13 cellular contexts compared by ENCODE assay signal in genomic region chr1:94999456-95000131, GRCh38.
DNase-seq lines count a peak whose midpoint lies in the region; ATAC-seq and TF ChIP-seq lines count a peak whose summit lies in the region.
"Had no signal": no experiment of that assay in that cellular context is flagged by ENCODE, and none has a peak within 500 bp of the region (broad histone marks: within the 10 kb centered on the region; RNA-seq: fewer than 3 reads in every experiment).

No MANE protein-coding gene starts in this region.

- no peaks in the 10 kb centered on the region for H4K20me1 ChIP-seq in PC-3 (ENCODE audit: low read length)

- no peaks in the 10 kb centered on the region for H3K27me3 Mint-ChIP-seq in CD4-positive, CD25-positive, alpha-beta regulatory T cell
- H3K27me3 Mint-ChIP-seq in neural crest cell (ENCODE audit: low read depth), result no peaks in the 10 kb centered on the region
- H3K27me3 Mint-ChIP-seq: B cell; CD4-positive, alpha-beta memory T cell had no signal

- TF ChIP-seq CTCF in PC-3 (conservative IDR thresholded peaks at IDR 0.05; ENCODE audit: low read depth, low read length) (no peak), left ventricle myocardium inferior (IDR thresholded peaks at IDR 0.05; ENCODE audit: borderline replicate concordance) (no peak), neural crest cell (conservative IDR thresholded peaks at IDR 0.05) (no peak), GM20000 (IDR thresholded peaks at IDR 0.05; ENCODE audit: extremely low read depth, missing control alignments) (no peak)

- no peaks in the 10 kb centered on the region for H3K79me2 ChIP-seq in PC-3 (ENCODE audit: low read length)

- H3F3A ChIP-seq in PC-3 (ENCODE audit: low read length, unreplicated experiment), result no peaks in the 10 kb centered on the region

- no peaks in the 10 kb centered on the region for H3K36me3 ChIP-seq in CD4-positive, CD25-positive, alpha-beta regulatory T cell (ENCODE audit: control insufficient read depth, insufficient read depth, low read length)
- H3K36me3 ChIP-seq in PC-3 (ENCODE audit: low read depth, low read length), result no peaks in the 10 kb centered on the region
- H3K36me3 ChIP-seq in left ventricle myocardium inferior, result no peaks in the 10 kb centered on the region
- H3K36me3 ChIP-seq: HAP-1 had no signal

- H3K9me3 ChIP-seq in CD4-positive, CD25-positive, alpha-beta regulatory T cell (ENCODE audit: control insufficient read depth in 2 of 2, low read length in 2 of 2), result no peaks in the 10 kb centered on the region
- H3K9me3 ChIP-seq in PC-3 (ENCODE audit: low read length), result no peaks in the 10 kb centered on the region
- H3K9me3 ChIP-seq in left ventricle myocardium inferior (replicated peaks), result no peaks in the 10 kb centered on the region
- H3K9me3 ChIP-seq: HAP-1 had no signal

- peaks cover 6% of the 10 kb centered on the region for H3K36me3 Mint-ChIP-seq in CD4-positive, CD25-positive, alpha-beta regulatory T cell
- no peaks in the 10 kb centered on the region for H3K36me3 Mint-ChIP-seq in neural crest cell (ENCODE audit: low read depth)
- H3K36me3 Mint-ChIP-seq: CD4-positive, alpha-beta memory T cell had no signal

- no peak for ATAC-seq in CD4-positive, CD25-positive, alpha-beta regulatory T cell (ENCODE audit: low read depth in 2 of 2)
- no peak for ATAC-seq in PC-3
- ATAC-seq in HG02970 (IDR thresholded peaks at IDR 0.05; ENCODE audit: low FRiP score, unreplicated experiment), result no peak

- intact Hi-C loops in PC-3 (cut with micrococcal nuclease), result no loop called here
- intact Hi-C loops in left ventricle myocardium inferior (cut with micrococcal nuclease), result no loop called here

- no peak overlapping the region for H3K4me3 ChIP-seq in CD4-positive, CD25-positive, alpha-beta regulatory T cell (ENCODE audit: low read depth, low read length)
- H3K4me3 ChIP-seq in PC-3 (ENCODE audit: low read length), result no peak overlapping the region
- no peak overlapping the region for H3K4me3 ChIP-seq in left ventricle myocardium inferior
- H3K4me3 ChIP-seq: HAP-1 had no signal

- peak overlapping the region in 2 of 3 donors; percentile 14 to 56 for H3K27ac Mint-ChIP-seq in CD4-positive, CD25-positive, alpha-beta regulatory T cell
- peak overlapping the region; percentile 51 for H3K27ac Mint-ChIP-seq in neural crest cell (ENCODE audit: unreplicated experiment)
- H3K27ac Mint-ChIP-seq: B cell; CD4-positive, alpha-beta memory T cell; HFFc6 had no signal

- POLR2A ChIA-PET in PC-3 (lab: Charles Lee; ENCODE audit: unreplicated experiment), result interaction anchor here (0.7 kb wide), 1 partner anchor 37 kb away, joined by 15 read pairs; no protein-coding TSS in a partner anchor

- H3K27ac ChIP-seq in CD4-positive, CD25-positive, alpha-beta regulatory T cell (ENCODE audit: insufficient read depth, low read length, poor library complexity, severe bottlenecking), result no peak overlapping the region
- H3K27ac ChIP-seq in PC-3 (ENCODE audit: low read length) (peak overlapping the region; percentile 46), left ventricle myocardium inferior (replicated peaks) (peak overlapping the region; percentile 59)

- H3K27me3 ChIP-seq in CD4-positive, CD25-positive, alpha-beta regulatory T cell (ENCODE audit: control insufficient read depth, insufficient read depth, low read length), result no peaks in the 10 kb centered on the region
- H3K27me3 ChIP-seq in PC-3 (ENCODE audit: low read length), result no peaks in the 10 kb centered on the region
- no peaks in the 10 kb centered on the region for H3K27me3 ChIP-seq in left ventricle myocardium inferior (ENCODE audit: low read depth)

- H3K4me1 Mint-ChIP-seq in CD4-positive, CD25-positive, alpha-beta regulatory T cell, result peaks cover 0 to 5% (median 2%) of the 10 kb centered on the region in 4 donors
- H3K4me1 Mint-ChIP-seq in neural crest cell, result peaks cover 50% of the 10 kb centered on the region

- no peaks in the 10 kb centered on the region for H3K4me1 ChIP-seq in CD4-positive, CD25-positive, alpha-beta regulatory T cell (ENCODE audit: control insufficient read depth, insufficient read depth, low read length, poor library complexity, severe bottlenecking)
- H3K4me1 ChIP-seq in PC-3 (ENCODE audit: insufficient read depth, low read length) (peaks cover 17% of the 10 kb centered on the region), left ventricle myocardium inferior (peaks cover 39% of the 10 kb centered on the region)

- CTCF ChIA-PET in PC-3 (lab: Charles Lee), result no interaction called here

- no peak overlapping the region for H3K4me3 Mint-ChIP-seq in CD4-positive, CD25-positive, alpha-beta regulatory T cell
- H3K4me3 Mint-ChIP-seq in neural crest cell, result no peak overlapping the region
- H3K4me3 Mint-ChIP-seq: B cell; CD4-positive, alpha-beta memory T cell; HFFc6 had no signal

- H3K9ac ChIP-seq in PC-3 (ENCODE audit: low read length), result no peak overlapping the region

- no peaks in the 10 kb centered on the region for H3K9me3 Mint-ChIP-seq in CD4-positive, CD25-positive, alpha-beta regulatory T cell
- H3K9me3 Mint-ChIP-seq in neural crest cell, result no peaks in the 10 kb centered on the region
- H3K9me3 Mint-ChIP-seq: CD4-positive, alpha-beta memory T cell; HFFc6 had no signal

- no peak for DNase-seq in CD4-positive, CD25-positive, alpha-beta regulatory T cell
- no peak for DNase-seq in PC-3
- DNase-seq in left ventricle myocardium inferior, result no peak
- DNase-seq in neural crest cell (ENCODE audit: low read depth, low spot score), result no peak
- no peak for DNase-seq in cerebellar cortex (ENCODE audit: low spot score)
- no peak for DNase-seq in GM20000 (ENCODE audit: low spot score)
- DNase-seq: C1 segment of cervical spinal cord; CD4-positive, alpha-beta memory T cell; DMS79; HFFc6 had no signal

- H2AFZ ChIP-seq in PC-3 (ENCODE audit: low read length), result no peak overlapping the region

- no peak overlapping the region for H3K4me2 ChIP-seq in PC-3 (ENCODE audit: low read length)

- no peaks in the 10 kb centered on the region for H3K9me2 ChIP-seq in PC-3 (replicated peaks; ENCODE audit: low read length)

- BruUV-seq in PC-3 (replicated peaks; lab: Mats Ljungman, UMichigan), result no TSS peak
